ENCODE assay signal across 8 cellular contexts in genomic region chr13:94435604-94436226, GRCh38. TPM values are rescaled to one million over a fixed set of nuclear protein-coding genes. Genes with fewer than 3 reads are reported as not detected.
DNase-seq lines count a peak whose midpoint lies in the region; ATAC-seq, FAIRE-seq and TF ChIP-seq lines count a peak whose summit lies in the region.

No MANE protein-coding gene starts in this region.

- POLR2A ChIA-PET in K562 (lab: Yijun Ruan, JAX): no interaction called here

- H3K9me3 ChIP-seq in K562 (replicated peaks; ENCODE audit: control insufficient read depth, insufficient read depth, low read depth, low read length) (no peaks in the 10 kb centered on the region), thyroid gland (no peaks in the 10 kb centered on the region)

- no peak overlapping the region for H3K9ac ChIP-seq in K562 (ENCODE audit: insufficient read depth in 1 of 2, low read depth in 2 of 2, low read length in 2 of 2)

- intact Hi-C loops in K562 (cut with micrococcal nuclease): loop anchor here (1.0 to 10.0 kb wide), 3 partner anchors 182 to 969 kb away; no protein-coding TSS in a partner anchor
- intact Hi-C loops in thyroid gland (cut with DNase I): loop anchor here (5.0 kb wide), 1 partner anchor 182 kb away; no protein-coding TSS in a partner anchor

- H4K20me1 ChIP-seq in K562 (replicated peaks; ENCODE audit: control insufficient read depth, insufficient read depth, low read length): no peaks in the 10 kb centered on the region

- TF ChIP-seq RAD21 in K562 (CRISPR knock-in tag; conservative IDR thresholded peaks at IDR 0.05 in 1 of 2, IDR thresholded peaks at IDR 0.05 in 1 of 2): peak; percentile 67 to 75

- in situ Hi-C loops in GM13977 (cut with MboI; ENCODE audit: low pct_unique_long_range_greater_than_20kb, low sequenced_read_pairs, unreplicated experiment): loop anchor here (10.0 kb wide), 1 partner anchor 179 kb away; no protein-coding TSS in a partner anchor
- in situ Hi-C loops in K562 (cut with MboI): loop anchor here (5.0 kb wide), 1 partner anchor 177 kb away; no protein-coding TSS in a partner anchor

- no peaks in the 10 kb centered on the region for H3K79me2 ChIP-seq in K562 (ENCODE audit: control insufficient read depth, insufficient read depth, low read length)

- DNase-seq in AG09309 (ENCODE audit: low read depth): peak; percentile 31
- DNase-seq in GM13977 (ENCODE audit: low spot score): peak; percentile 45
- DNase-seq in NCI-H510A (lab: John Stamatoyannopoulos, UW): peak; percentile 20
- peak; percentile 25 to 40 (median 34) for DNase-seq in K562 (ENCODE audit: extremely low read depth in 1 of 4, low spot score in 3 of 4)
- no peak for DNase-seq in thyroid gland
- DNase-seq in ecto neural progenitor cell (ENCODE audit: low spot score): no peak

- H3K9me1 ChIP-seq in K562 (ENCODE audit: control insufficient read depth, insufficient read depth, low read length): no peaks in the 10 kb centered on the region

- no TSS peak for BruUV-seq in K562 (replicated peaks; lab: Mats Ljungman, UMichigan)

- H3K4me1 ChIP-seq in K562 (replicated peaks in 1 of 2; ENCODE audit: control insufficient read depth in 2 of 2, insufficient read depth in 2 of 2, low read length in 2 of 2) (peaks cover 0 to 6% of the 10 kb centered on the region in 2 experiments; a peak in 4 of 5 replicates), thyroid gland (no peaks in the 10 kb centered on the region)

- TF ChIP-seq POLR2A in K562 (conservative IDR thresholded peaks at IDR 0.05) (no peak), thyroid gland (IDR thresholded peaks at IDR 0.05) (no peak)

- no peaks in the 10 kb centered on the region; a peak in 1 of 5 replicates for H3K27me3 ChIP-seq in K562 (ENCODE audit: control insufficient read depth in 2 of 2, insufficient read depth in 2 of 2, low read length in 2 of 2)
- H3K27me3 ChIP-seq in thyroid gland: no peaks in the 10 kb centered on the region

- no peak overlapping the region for H2AFZ ChIP-seq in K562 (ENCODE audit: low read depth, low read length)

- TF ChIP-seq EP300 in K562 (IDR thresholded peaks at IDR 0.05; ENCODE audit: low read length): no peak

- ATAC-seq in HG03354 (IDR thresholded peaks at IDR 0.05; ENCODE audit: poor library complexity, severe bottlenecking, unreplicated experiment) (peak; percentile 62), K562 (peak; percentile 65)

- peak; percentile 46 for TF ChIP-seq CTCF in AG09309 (IDR thresholded peaks at IDR 0.05; ENCODE audit: control insufficient read depth, insufficient read depth, low read depth, low read length, missing control alignments)
- peak; percentile 48 for TF ChIP-seq CTCF in GM13977 (IDR thresholded peaks at IDR 0.05; ENCODE audit: extremely low read depth, insufficient read depth, missing control alignments)
- peak; percentile 23 to 60 (median 41); a peak in 4 of 6 replicates for TF ChIP-seq CTCF in K562 (IDR thresholded peaks at IDR 0.05 in 2 of 3, conservative IDR thresholded peaks at IDR 0.05 in 1 of 3; ENCODE audit: insufficient read depth in 2 of 3, low read depth in 1 of 3, low read length in 3 of 3)
- peak in 5 of 6 experiments; percentile 15 to 63 (median 50) for TF ChIP-seq CTCF in thyroid gland (IDR thresholded peaks at IDR 0.05)

- H3K27ac ChIP-seq in K562 (ENCODE audit: extremely low read depth, low read depth, low read length) (no peak overlapping the region), thyroid gland (no peak overlapping the region)

- CTCF ChIA-PET in K562 (lab: Yijun Ruan, JAX; ENCODE audit: low intra/inter-chr PET ratio): interaction anchor here (0.6 to 1.7 kb wide), 2 partner anchors 140 to 181 kb away, joined by 6 to 7 read pairs; no protein-coding TSS in a partner anchor

- H3K4me2 ChIP-seq in K562 (ENCODE audit: insufficient read depth, low read length): no peak overlapping the region

- no peak overlapping the region for H3K4me3 ChIP-seq in AG09309 (ENCODE audit: control insufficient read depth, low read depth, low read length)
- no peak overlapping the region for H3K4me3 ChIP-seq in K562
- no peak overlapping the region for H3K4me3 ChIP-seq in thyroid gland (replicated peaks in 1 of 3)

- H3K36me3 ChIP-seq in K562 (ENCODE audit: control insufficient read depth, insufficient read depth, low read length) (no peaks in the 10 kb centered on the region), thyroid gland (no peaks in the 10 kb centered on the region)

- FAIRE-seq in K562 (lab: Jason Lieb, UNC) (no peak), islet of Langerhans (lab: Jason Lieb, UNC) (peak; percentile 99)

- WGBS in K562 (ENCODE audit: insufficient coverage, low coverage, missing lambda C conversion rate): 9% methylated on average over 4 of the region's 4 CpGs
- 42 to 48% methylated on average over 4 of the region's 4 CpGs for WGBS in thyroid gland, 2 donors

TF ChIP-seq in K562, 482 proteins besides CTCF, POLR2A, EP300 and RAD21 (continues in another document):
- TF ChIP-seq, protein P1, sequence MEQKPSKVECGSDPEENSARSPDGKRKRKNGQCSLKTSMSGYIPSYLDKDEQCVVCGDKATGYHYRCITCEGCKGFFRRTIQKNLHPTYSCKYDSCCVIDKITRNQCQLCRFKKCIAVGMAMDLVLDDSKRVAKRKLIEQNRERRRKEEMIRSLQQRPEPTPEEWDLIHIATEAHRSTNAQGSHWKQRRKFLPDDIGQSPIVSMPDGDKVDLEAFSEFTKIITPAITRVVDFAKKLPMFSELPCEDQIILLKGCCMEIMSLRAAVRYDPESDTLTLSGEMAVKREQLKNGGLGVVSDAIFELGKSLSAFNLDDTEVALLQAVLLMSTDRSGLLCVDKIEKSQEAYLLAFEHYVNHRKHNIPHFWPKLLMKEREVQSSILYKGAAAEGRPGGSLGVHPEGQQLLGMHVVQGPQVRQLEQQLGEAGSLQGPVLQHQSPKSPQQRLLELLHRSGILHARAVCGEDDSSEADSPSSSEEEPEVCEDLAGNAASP (IDR thresholded peaks at IDR 0.05): no peak
- 0 out of 2 replicates have a peak, but pooled peaks have one; percentile 8 for TF ChIP-seq TEAD4 (IDR thresholded peaks at IDR 0.05; ENCODE audit: low read length)
- no peak for TF ChIP-seq TEAD4 (CRISPR knock-in tag; IDR thresholded peaks at IDR 0.05; ENCODE audit: borderline replicate concordance)
- no peak for TF ChIP-seq CEBPG (CRISPR knock-in tag; IDR thresholded peaks at IDR 0.05)
- TF ChIP-seq CEBPG (tag; conservative IDR thresholded peaks at IDR 0.05 in 1 of 2, IDR thresholded peaks at IDR 0.05 in 1 of 2): peak; percentile 51 to 67
- TF ChIP-seq PTRF (tag; IDR thresholded peaks at IDR 0.05): no peak
- TF ChIP-seq ARID3A (IDR thresholded peaks at IDR 0.05; ENCODE audit: borderline replicate concordance, low read depth, low read length): 0 out of 2 replicates have a peak, but pooled peaks have one; percentile 71
- TF ChIP-seq, protein P2, sequence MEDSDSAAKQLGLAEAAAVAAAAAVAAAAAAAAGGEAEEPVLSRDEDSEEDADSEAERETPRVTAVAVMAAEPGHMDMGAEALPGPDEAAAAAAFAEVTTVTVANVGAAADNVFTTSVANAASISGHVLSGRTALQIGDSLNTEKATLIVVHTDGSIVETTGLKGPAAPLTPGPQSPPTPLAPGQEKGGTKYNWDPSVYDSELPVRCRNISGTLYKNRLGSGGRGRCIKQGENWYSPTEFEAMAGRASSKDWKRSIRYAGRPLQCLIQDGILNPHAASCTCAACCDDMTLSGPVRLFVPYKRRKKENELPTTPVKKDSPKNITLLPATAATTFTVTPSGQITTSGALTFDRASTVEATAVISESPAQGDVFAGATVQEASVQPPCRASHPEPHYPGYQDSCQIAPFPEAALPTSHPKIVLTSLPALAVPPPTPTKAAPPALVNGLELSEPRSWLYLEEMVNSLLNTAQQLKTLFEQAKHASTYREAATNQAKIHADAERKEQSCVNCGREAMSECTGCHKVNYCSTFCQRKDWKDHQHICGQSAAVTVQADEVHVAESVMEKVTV (CRISPR knock-in tag; IDR thresholded peaks at IDR 0.05): peak; percentile 39; the same call in 1 of the 2 replicates

RNA-seq across cellular contexts. Expression of gene DCT, which starts 43.8 kb away (rescaled TPM):
- total RNA-seq in K562 (2011; cell fraction: chromatin; rRNA removed; ENCODE audit: low replicate concordance): 0.65 TPM in 1 of 2 replicates, not detected in the other
- under 0.01 and 0.26 TPM in 2 replicates for total RNA-seq in K562 (2011; cell fraction: nucleolus; rRNA removed)
- 0.23 TPM in 1 of 2 replicates, not detected in the other for total RNA-seq in K562 (2011; cell fraction: nucleoplasm; rRNA removed)
- total RNA-seq in K562 (2014; rRNA removed): 0.32 and 0.49 TPM in 2 replicates
- 0.61 and 0.73 TPM in 2 replicates for total RNA-seq in K562 (2014; rRNA removed; fragmentation: Illumina TruSeq; extraction: Trizol)
- total RNA-seq in K562 (2015; rRNA removed; fragmentation: Illumina TruSeq; extraction: Trizol): 0.75 and 0.83 TPM in 2 replicates
- total RNA-seq in K562 (2021): 0.34 and 0.66 TPM in 2 replicates
- 0.11 and 0.15 TPM in 2 replicates for polyA plus RNA-seq in K562 (2011; rRNA removed)
- polyA plus RNA-seq in K562 (2011; cell fraction: cytosol; rRNA removed): 0.01 TPM in 1 of 2 replicates, not detected in the other
- 0.21 and 0.24 TPM in 2 replicates for polyA plus RNA-seq in K562 (2011; cell fraction: nucleus; rRNA removed)
- polyA plus RNA-seq in K562 (2012): 0.29 and 0.86 TPM in 2 replicates
- polyA plus RNA-seq in K562 (2014; fragmentation: Illumina TruSeq; extraction: Trizol): 0.39 and 0.80 TPM in 2 replicates
- under 1 TPM; 0.23 to 0.38 TPM for polyA plus RNA-seq in K562 (2014; fragmentation: Nextera tagmentation; extraction: Ambion mirVana)
- polyA plus RNA-seq in K562 (2014; rRNA removed): 0.55 and 0.57 TPM in 2 replicates
- polyA minus RNA-seq in K562 (2011; rRNA and poly(A)+ RNA removed): 0.03 TPM in 1 of 2 replicates, not detected in the other
- not detected in 2 replicates for polyA minus RNA-seq in K562 (2011; cell fraction: cytosol; rRNA and poly(A)+ RNA removed)
- under 0.01 and 0.22 TPM in 2 replicates for polyA minus RNA-seq in K562 (2011; cell fraction: nucleus; rRNA and poly(A)+ RNA removed)
- under 1 TPM in 3 of 4 donors, not detected in 1; 0.11 to 0.40 (median 0.20) TPM for total RNA-seq in thyroid gland

Comparison
In these comparisons a context has a peak if more than half of its experiments do, and no peak if none do; other contexts are left out.
1. DNase-seq: peak in AG09309 (single experiment), GM13977 (single experiment), NCI-H510A (single experiment) and K562 (4 of 4); none in thyroid gland (0 of 2) and ecto neural progenitor cell (single experiment).
2. Peak in every context shown above with its lines, with median percentiles within 50 percentile points of each other: CTCF ChIP-seq.